Comparison of ENCODE assay signal across 16 cellular contexts in genomic region chr1:43774359-43774758, GRCh38.
A peak's percentile ranks its signal among the peaks of the same experiment; 100 is the strongest.
DNase-seq lines count a peak whose midpoint lies in the region; ATAC-seq and TF ChIP-seq lines count a peak whose summit lies in the region.
"Had no signal": no experiment of that assay in that cellular context is flagged by ENCODE, and none has a peak within 500 bp of the region (broad histone marks: within the 10 kb centered on the region; RNA-seq: fewer than 3 reads in every experiment).

No MANE protein-coding gene starts in this region.

- no peaks in the 10 kb centered on the region for H3K27me3 ChIP-seq in HCT116 (ENCODE audit: insufficient read depth, low read length)
- no peaks in the 10 kb centered on the region for H3K27me3 ChIP-seq in SK-N-SH (ENCODE audit: insufficient read depth)
- H3K27me3 ChIP-seq: spleen, thyroid gland had no signal

- H3K27ac ChIP-seq in HCT116 (ENCODE audit: low read depth, low read length) (no peak overlapping the region), SK-N-SH (ENCODE audit: low read depth in 2 of 2, low read length in 1 of 2) (peak overlapping the region in 1 of 2 experiments; percentile 33; a peak in 2 of 4 replicates)
- H3K27ac ChIP-seq: spleen, thyroid gland, VCaP had no signal

- no peaks in the 10 kb centered on the region for H3K27me3 Mint-ChIP-seq in activated naive CD4-positive, alpha-beta T cell treated with anti-CD3 and anti-CD28 coated beads for 36 hours (ENCODE audit: low read depth)
- H3K27me3 Mint-ChIP-seq in activated CD4-positive, alpha-beta memory T cell treated with anti-CD3 and anti-CD28 coated beads, Interleukin-2, amount 10 ng/mL, durations not matched to agents 7 days and 5 days: no peaks in the 10 kb centered on the region

- H2AFZ ChIP-seq in HCT116 (ENCODE audit: low read depth, low read length, poor library complexity, severe bottlenecking) (peak overlapping the region; percentile 54), SK-N-SH (ENCODE audit: low read depth) (no peak overlapping the region)

- TF ChIP-seq CTCF in HCT116 (IDR thresholded peaks at IDR 0.05 in 2 of 3, conservative IDR thresholded peaks at IDR 0.05 in 1 of 3; ENCODE audit: borderline replicate concordance in 1 of 3, insufficient read depth in 1 of 3, low read depth in 2 of 3, low read length in 2 of 3) (no peak), SK-N-SH (IDR thresholded peaks at IDR 0.05) (no peak), fibroblast of the aortic adventitia (IDR thresholded peaks at IDR 0.05; ENCODE audit: insufficient read depth, low read length) (no peak)

- H4K20me1 ChIP-seq in HCT116 (ENCODE audit: insufficient read depth) (no peaks in the 10 kb centered on the region), SK-N-SH (ENCODE audit: insufficient read depth) (no peaks in the 10 kb centered on the region)

- peaks cover 34% of the 10 kb centered on the region for H3K36me3 Mint-ChIP-seq in activated naive CD4-positive, alpha-beta T cell treated with anti-CD3 and anti-CD28 coated beads for 36 hours (ENCODE audit: low read depth)
- peaks cover 11% of the 10 kb centered on the region for H3K36me3 Mint-ChIP-seq in activated CD4-positive, alpha-beta memory T cell treated with anti-CD3 and anti-CD28 coated beads, Interleukin-2, amount 10 ng/mL, durations not matched to agents 7 days and 5 days (ENCODE audit: low read depth)

- no peak for TF ChIP-seq POLR2A in HCT116 (IDR thresholded peaks at IDR 0.05; ENCODE audit: borderline replicate concordance, extremely low read depth, insufficient read depth, insufficient read length)

- WGBS in SK-N-SH (ENCODE audit: low lambda C conversion rate): 39% methylated on average over 2 of the region's 2 CpGs

- H3K4me2 ChIP-seq in HCT116 (ENCODE audit: low read length) (peak overlapping the region; percentile 49), SK-N-SH (no peak overlapping the region)

- TF ChIP-seq RAD21 in HCT116 (IDR thresholded peaks at IDR 0.05; ENCODE audit: low read depth) (no peak), SK-N-SH (IDR thresholded peaks at IDR 0.05; ENCODE audit: low read length) (no peak)

- POLR2A ChIA-PET in HCT116 (lab: Charles Lee): no interaction called here
- POLR2A ChIA-PET in SK-N-SH (lab: Yijun Ruan, JAX): interaction anchor here (0.6 kb wide), 1 partner anchor 171 kb away, joined by 4 read pairs; no protein-coding TSS in a partner anchor
- POLR2A ChIA-PET in activated CD4-positive, alpha-beta memory T cell treated with anti-CD3 and anti-CD28 coated beads, Interleukin-2, amount 10 ng/mL, durations not matched to agents 7 days and 5 days (lab: Charles Lee): no interaction called here

- ATAC-seq in HCT116: peak; percentile 70
- ATAC-seq in GM18520 (IDR thresholded peaks at IDR 0.05; ENCODE audit: unreplicated experiment): no peak
- ATAC-seq: natural killer cell had no signal

- H3K9ac ChIP-seq in HCT116 (ENCODE audit: low read length): no peak overlapping the region
- no peak overlapping the region for H3K9ac ChIP-seq in SK-N-SH

- intact Hi-C loops in HCT116 (cut with micrococcal nuclease): no loop called here
- intact Hi-C loops in activated naive CD4-positive, alpha-beta T cell treated with anti-CD3 and anti-CD28 coated beads for 36 hours (cut with micrococcal nuclease): no loop called here

- no TSS peak for BruUV-seq in HCT116 (replicated peaks; lab: Mats Ljungman, UMichigan)

- H3K4me3 ChIP-seq in HCT116 (replicated peaks in 1 of 2; ENCODE audit: low read depth in 1 of 2, low read length in 2 of 2) (no peak overlapping the region), SK-N-SH (ENCODE audit: low read depth in 2 of 2, low read length in 1 of 2) (no peak overlapping the region), fibroblast of the aortic adventitia (ENCODE audit: low read depth, low read length) (no peak overlapping the region)
- H3K4me3 ChIP-seq: spleen, thyroid gland had no signal

- peak; percentile 14 for DNase-seq in A172 (ENCODE audit: low spot score)
- no peak for DNase-seq in HCT116 (ENCODE audit: low read depth, low spot score)
- DNase-seq in SK-N-SH: no peak
- DNase-seq in fibroblast of the aortic adventitia (ENCODE audit: low read depth): peak; percentile 82
- no peak for DNase-seq in activated naive CD4-positive, alpha-beta T cell treated with anti-CD3 and anti-CD28 coated beads for 36 hours
- DNase-seq in activated CD4-positive, alpha-beta memory T cell treated with anti-CD3 and anti-CD28 coated beads, Interleukin-2, amount 10 ng/mL, durations not matched to agents 7 days and 5 days: no peak
- DNase-seq in NCI-H1417 (lab: John Stamatoyannopoulos, UW): no peak
- DNase-seq: activated T-cell treated with anti-CD3 and anti-CD28 coated beads, Interleukin-2, amount 50 U/mL, for 48 hours; DMS79; MM.1S; natural killer cell; NCI-H446 treated with DMSO at 0.1 percent for 48 hours; spleen; thyroid gland had no signal

- H3K4me3 Mint-ChIP-seq in activated naive CD4-positive, alpha-beta T cell treated with anti-CD3 and anti-CD28 coated beads for 36 hours: no peak overlapping the region
- H3K4me3 Mint-ChIP-seq in activated CD4-positive, alpha-beta memory T cell treated with anti-CD3 and anti-CD28 coated beads, Interleukin-2, amount 10 ng/mL, durations not matched to agents 7 days and 5 days: no peak overlapping the region
- H3K4me3 Mint-ChIP-seq: natural killer cell had no signal

- H3K36me3 ChIP-seq in HCT116 (ENCODE audit: control insufficient read depth in 1 of 2, insufficient read depth in 2 of 2, low read length in 2 of 2) (no peaks in the 10 kb centered on the region), SK-N-SH (replicated peaks in 1 of 2; ENCODE audit: control insufficient read depth in 1 of 2, insufficient read depth in 2 of 2, low read length in 1 of 2) (peaks cover 0 to 27% of the 10 kb centered on the region in 2 experiments)
- H3K36me3 ChIP-seq: thyroid gland had no signal

- H3K4me1 Mint-ChIP-seq in activated naive CD4-positive, alpha-beta T cell treated with anti-CD3 and anti-CD28 coated beads for 36 hours (ENCODE audit: low read depth): peaks cover 5% of the 10 kb centered on the region
- H3K4me1 Mint-ChIP-seq in activated CD4-positive, alpha-beta memory T cell treated with anti-CD3 and anti-CD28 coated beads, Interleukin-2, amount 10 ng/mL, durations not matched to agents 7 days and 5 days: peaks cover 9% of the 10 kb centered on the region

- H3K79me2 ChIP-seq in HCT116 (ENCODE audit: insufficient read depth, low read length) (no peaks in the 10 kb centered on the region), SK-N-SH (ENCODE audit: insufficient read depth) (peaks cover 8% of the 10 kb centered on the region)

- H3K4me1 ChIP-seq in HCT116 (ENCODE audit: control insufficient read depth in 1 of 2, insufficient read depth in 2 of 2, low read length in 2 of 2) (peaks cover 11 to 28% of the 10 kb centered on the region in 2 experiments; a peak in 3 of 4 replicates), SK-N-SH (ENCODE audit: control insufficient read depth in 1 of 2, insufficient read depth in 2 of 2, low read depth in 1 of 2, low read length in 1 of 2) (peaks cover 6 to 10% of the 10 kb centered on the region in 2 experiments; a peak in 3 of 4 replicates)
- H3K4me1 ChIP-seq: spleen, thyroid gland had no signal

- H3K9me2 ChIP-seq in HCT116 (ENCODE audit: insufficient read depth): no peaks in the 10 kb centered on the region
- H3K9me2 ChIP-seq in SK-N-SH: no peaks in the 10 kb centered on the region

- CTCF ChIA-PET in HCT116 (lab: Charles Lee) (interaction anchor here (1.0 to 3.1 kb wide), 5 partner anchors 8 to 160 kb away, joined by 3 to 13 read pairs (median 5); partner anchors contain the start of gene ARTN), SK-N-SH (lab: Yijun Ruan, JAX) (interaction anchor here (0.9 to 3.0 kb wide), 3 partner anchors 10 to 160 kb away, joined by 5 to 26 read pairs (median 9); no protein-coding TSS in a partner anchor)
- CTCF ChIA-PET in activated naive CD4-positive, alpha-beta T cell treated with anti-CD3 and anti-CD28 coated beads for 36 hours (lab: Charles Lee): interaction anchor here (1.2 kb wide), 1 partner anchor 11 kb away, joined by 3 read pairs; no protein-coding TSS in a partner anchor
- CTCF ChIA-PET in activated CD4-positive, alpha-beta memory T cell treated with anti-CD3 and anti-CD28 coated beads, Interleukin-2, amount 10 ng/mL, durations not matched to agents 7 days and 5 days (lab: Charles Lee): interaction anchor here (2.6 kb wide), 1 partner anchor 11 kb away, joined by 6 read pairs; no protein-coding TSS in a partner anchor

- H3F3A ChIP-seq in SK-N-SH (replicated peaks; ENCODE audit: insufficient read depth): peaks cover 22% of the 10 kb centered on the region

- RAD21 ChIA-PET in HCT116 (lab: Charles Lee; ENCODE audit: low non-redundant PET in 1 of 2, low total read pairs in 2 of 2, uncharacterized antibody in 2 of 2, unreplicated experiment in 2 of 2): interaction anchor here in 1 of 2 experiments (1.6 kb wide), 1 partner anchor 11 kb away, joined by 3 read pairs; no protein-coding TSS in a partner anchor

- H3K9me3 Mint-ChIP-seq in activated naive CD4-positive, alpha-beta T cell treated with anti-CD3 and anti-CD28 coated beads for 36 hours: peaks cover 15% of the 10 kb centered on the region
- H3K9me3 Mint-ChIP-seq in activated CD4-positive, alpha-beta memory T cell treated with anti-CD3 and anti-CD28 coated beads, Interleukin-2, amount 10 ng/mL, durations not matched to agents 7 days and 5 days: peaks cover 7% of the 10 kb centered on the region

- no peak for TF ChIP-seq EP300 in SK-N-SH (IDR thresholded peaks at IDR 0.05; ENCODE audit: borderline replicate concordance in 1 of 2, low read depth in 1 of 2, low read length in 1 of 2)

- H3K9me3 ChIP-seq in HCT116 (ENCODE audit: control insufficient read depth in 1 of 2, insufficient read depth in 1 of 2, low read depth in 1 of 2, low read length in 2 of 2) (no peaks in the 10 kb centered on the region), SK-N-SH (no peaks in the 10 kb centered on the region)
- H3K9me3 ChIP-seq: thyroid gland had no signal

- no peak overlapping the region for H3K27ac Mint-ChIP-seq in activated naive CD4-positive, alpha-beta T cell treated with anti-CD3 and anti-CD28 coated beads for 36 hours
- no peak overlapping the region for H3K27ac Mint-ChIP-seq in activated CD4-positive, alpha-beta memory T cell treated with anti-CD3 and anti-CD28 coated beads, Interleukin-2, amount 10 ng/mL, durations not matched to agents 7 days and 5 days
- H3K27ac Mint-ChIP-seq: natural killer cell had no signal

TF ChIP-seq in HCT116, 20 proteins besides CTCF, POLR2A, EP300 and RAD21 (continues in another document):
- TF ChIP-seq TCF7L2 (IDR thresholded peaks at IDR 0.05; ENCODE audit: borderline replicate concordance, extremely low read depth, insufficient read depth, insufficient read length) (no peak), CEBPB (IDR thresholded peaks at IDR 0.05; ENCODE audit: low read depth) (peak; percentile 67), ELF1 (IDR thresholded peaks at IDR 0.05; ENCODE audit: borderline replicate concordance, low read depth) (no peak)

TF ChIP-seq in SK-N-SH, 30 proteins besides CTCF, POLR2A, EP300 and RAD21:
- TF ChIP-seq GATA2 (CRISPR knock-in tag; IDR thresholded peaks at IDR 0.05) (no peak), JUND (IDR thresholded peaks at IDR 0.05) (peak; percentile 58), FOSL2 (IDR thresholded peaks at IDR 0.05; ENCODE audit: borderline replicate concordance, low read depth) (peak; percentile 53; the same call in 1 of the 2 replicates), ELF1 (IDR thresholded peaks at IDR 0.05) (no peak)

Comparison
In these comparisons a context has a peak if more than half of its experiments do, and no peak if none do; other contexts are left out.
1. DNase-seq: peak in A172 (single experiment) and fibroblast of the aortic adventitia (single experiment); none in HCT116 (single experiment), SK-N-SH (single experiment), activated naive CD4-positive, alpha-beta T cell treated with anti-CD3 and anti-CD28 coated beads for 36 hours (single experiment), activated CD4-positive, alpha-beta memory T cell treated with anti-CD3 and anti-CD28 coated beads, Interleukin-2, amount 10 ng/mL, durations not matched to agents 7 days and 5 days (single experiment) and NCI-H1417 (0 of 3).